Comparison of ENCODE assay signal across 15 cellular contexts in the genomic region with DNA sequence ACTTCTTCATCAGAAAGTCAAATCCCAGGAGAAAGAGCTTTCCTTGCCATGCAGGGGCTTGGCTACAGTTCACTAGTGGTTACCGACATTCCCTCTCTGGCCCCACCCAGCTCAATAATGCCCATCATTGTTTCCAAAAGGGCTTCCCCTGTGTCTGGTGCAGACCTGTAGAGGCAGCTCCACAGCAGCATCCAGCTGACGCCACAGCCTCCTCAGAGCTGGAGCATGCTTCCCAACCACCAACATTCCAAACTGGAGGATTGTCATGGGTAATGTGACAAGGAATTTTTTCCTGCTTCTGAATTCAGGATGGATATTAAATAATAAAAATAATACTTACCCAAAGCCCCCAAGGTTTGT.
DNase-seq lines count a peak whose midpoint lies in the region; ATAC-seq and TF ChIP-seq lines count a peak whose summit lies in the region.
"Had no signal": no experiment of that assay in that cellular context is flagged by ENCODE, and none has a peak within 500 bp of the region (broad histone marks: within the 10 kb centered on the region; RNA-seq: fewer than 3 reads in every experiment).

No MANE protein-coding gene starts in this region.

- H3K4me2 ChIP-seq in OCI-LY7 (ENCODE audit: low read length) = peak overlapping the region; percentile 53
- H3K4me2 ChIP-seq: PC-9 had no signal

- H3K4me1 ChIP-seq in OCI-LY7 (ENCODE audit: insufficient read depth, low read length, poor library complexity, severe bottlenecking) (peaks cover 38% of the 10 kb centered on the region), foreskin keratinocyte (peaks cover 20% of the 10 kb centered on the region), suprapubic skin (peaks cover 30% of the 10 kb centered on the region), Peyer's patch (no peaks in the 10 kb centered on the region)
- H3K4me1 ChIP-seq: BE2C, HAP-1 had no signal

- BruUV-seq in Calu3 (replicated peaks; lab: Mats Ljungman, UMichigan) (no TSS peak), OCI-LY7 (replicated peaks; lab: Mats Ljungman, UMichigan) (no TSS peak)

- no peak for TF ChIP-seq POLR2A in suprapubic skin (IDR thresholded peaks at IDR 0.05)
- TF ChIP-seq POLR2A in Peyer's patch (IDR thresholded peaks at IDR 0.05) = no peak

- no peaks in the 10 kb centered on the region for H4K20me1 ChIP-seq in OCI-LY7 (ENCODE audit: insufficient read depth, low read length)

- DNase-seq in Calu3 = peak; percentile 36
- no peak for DNase-seq in OCI-LY7 (ENCODE audit: low spot score)
- DNase-seq in foreskin keratinocyte = peak; percentile 57 to 72
- no peak for DNase-seq in suprapubic skin (ENCODE audit: low spot score in 2 of 2)
- DNase-seq in Peyer's patch = no peak
- DNase-seq: BE2C; CD8-positive, alpha-beta memory T cell; DMS 273 treated with DMSO at 0.1 percent for 48 hours; NCI-H1092; NCI-H69; PC-9 had no signal

- no peaks in the 10 kb centered on the region for H3K9me3 Mint-ChIP-seq in Calu3 (ENCODE audit: low read depth, unreplicated experiment)

- WGBS in suprapubic skin = 72% methylated on average over 2 of the region's 2 CpGs

- no peak for TF ChIP-seq CTCF in Calu3 (IDR thresholded peaks at IDR 0.05; ENCODE audit: unreplicated experiment)
- no peak for TF ChIP-seq CTCF in OCI-LY7 (conservative IDR thresholded peaks at IDR 0.05; ENCODE audit: low read length)
- TF ChIP-seq CTCF in foreskin keratinocyte (conservative IDR thresholded peaks at IDR 0.05) = no peak
- TF ChIP-seq CTCF in suprapubic skin (IDR thresholded peaks at IDR 0.05) = no peak
- no peak for TF ChIP-seq CTCF in Peyer's patch (IDR thresholded peaks at IDR 0.05)

- H3K27me3 ChIP-seq in foreskin keratinocyte (no peaks in the 10 kb centered on the region), suprapubic skin (no peaks in the 10 kb centered on the region), Peyer's patch (no peaks in the 10 kb centered on the region)
- H3K27me3 ChIP-seq: BE2C had no signal

- POLR2A ChIA-PET in OCI-LY7 (lab: Charles Lee) = interaction anchor here (0.5 to 2.6 kb wide), 16 partner anchors 9 to 411 kb away, joined by 3 to 16 read pairs (median 3); a partner anchor contains a TSS

- no peak overlapping the region for H3K27ac Mint-ChIP-seq in Calu3 (ENCODE audit: unreplicated experiment)
- H3K27ac Mint-ChIP-seq: CD8-positive, alpha-beta memory T cell had no signal

- no peak overlapping the region for H3K4me3 Mint-ChIP-seq in Calu3 (ENCODE audit: low read depth, unreplicated experiment)
- H3K4me3 Mint-ChIP-seq: CD8-positive, alpha-beta memory T cell had no signal

- no peaks in the 10 kb centered on the region for H3K79me2 ChIP-seq in OCI-LY7 (ENCODE audit: insufficient read depth, low read depth, low read length)

- H3K4me3 ChIP-seq in OCI-LY7 (ENCODE audit: low read depth, low read length, poor library complexity, severe bottlenecking) (no peak overlapping the region), suprapubic skin (no peak overlapping the region), Peyer's patch (no peak overlapping the region)
- H3K4me3 ChIP-seq: HAP-1, PC-9 had no signal

- TF ChIP-seq EP300 in suprapubic skin (IDR thresholded peaks at IDR 0.05) = no peak

- intact Hi-C loops in Calu3 (cut with micrococcal nuclease; ENCODE audit: unreplicated experiment) (no loop called here), OCI-LY7 (cut with micrococcal nuclease; ENCODE audit: unreplicated experiment) (loop anchor here (5.0 to 10.0 kb wide), 3 partner anchors 407 to 816 kb away; no protein-coding TSS in a partner anchor)

- no peaks in the 10 kb centered on the region; the same call in 1 of the 2 replicates for H3K36me3 ChIP-seq in OCI-LY7 (ENCODE audit: insufficient read depth, low read length)
- H3K36me3 ChIP-seq in suprapubic skin = no peaks in the 10 kb centered on the region
- no peaks in the 10 kb centered on the region for H3K36me3 ChIP-seq in Peyer's patch
- H3K36me3 ChIP-seq: BE2C, HAP-1 had no signal

- ATAC-seq in foreskin keratinocyte (peak; percentile 68), HG03457 (IDR thresholded peaks at IDR 0.05; ENCODE audit: unreplicated experiment) (no peak), HG02678 (IDR thresholded peaks at IDR 0.05; ENCODE audit: unreplicated experiment) (no peak)
- ATAC-seq: SK-N-SH treated with all-trans-retinoic acid at 6 μM for 48 hours had no signal

- H3K27me3 Mint-ChIP-seq in Calu3 (ENCODE audit: unreplicated experiment) = no peaks in the 10 kb centered on the region

- H3K36me3 Mint-ChIP-seq in Calu3 (ENCODE audit: insufficient read depth, unreplicated experiment) = no peaks in the 10 kb centered on the region

- H3K9me2 ChIP-seq in OCI-LY7 (ENCODE audit: insufficient read depth, low read length) = no peaks in the 10 kb centered on the region

- no peaks in the 10 kb centered on the region; the same call in 1 of the 2 replicates for H3K9me3 ChIP-seq in OCI-LY7 (ENCODE audit: low read length)
- no peaks in the 10 kb centered on the region for H3K9me3 ChIP-seq in suprapubic skin
- H3K9me3 ChIP-seq in Peyer's patch = no peaks in the 10 kb centered on the region
- H3K9me3 ChIP-seq: BE2C, HAP-1 had no signal

- H2AFZ ChIP-seq in OCI-LY7 (ENCODE audit: low read length) = peak overlapping the region; percentile 96

- peak overlapping the region; percentile 13 for H3K27ac ChIP-seq in OCI-LY7 (ENCODE audit: low read depth, low read length, poor library complexity, severe bottlenecking)
- peak overlapping the region; percentile 45 for H3K27ac ChIP-seq in foreskin keratinocyte
- H3K27ac ChIP-seq in suprapubic skin = peak overlapping the region; percentile 22
- H3K27ac ChIP-seq in Peyer's patch = no peak overlapping the region
- H3K27ac ChIP-seq: PC-9 had no signal

- H3K4me1 Mint-ChIP-seq in Calu3 (ENCODE audit: low read depth, unreplicated experiment) = peaks cover 34% of the 10 kb centered on the region

- CTCF ChIA-PET in Calu3 (lab: Charles Lee) (interaction anchor here (0.8 to 1.8 kb wide), 4 partner anchors 13 to 61 kb away, joined by 3 to 4 read pairs (median 4); no protein-coding TSS in a partner anchor), OCI-LY7 (lab: Charles Lee; ENCODE audit: unreplicated experiment) (interaction anchor here (0.6 kb wide), 1 partner anchor 76 kb away, joined by 4 read pairs; no protein-coding TSS in a partner anchor)

Comparison
In these comparisons a context has a peak if more than half of its experiments do, and no peak if none do; other contexts are left out.
1. DNase-seq: peak in Calu3 (single experiment) and foreskin keratinocyte (2 of 2); none in OCI-LY7 (single experiment), suprapubic skin (0 of 2) and Peyer's patch (0 of 3).
2. H3K27ac ChIP-seq: peak in OCI-LY7 (single experiment), foreskin keratinocyte (single experiment) and suprapubic skin (single experiment); none in Peyer's patch (0 of 4).